8 cellular contexts compared by ENCODE assay signal in the genomic region with DNA sequence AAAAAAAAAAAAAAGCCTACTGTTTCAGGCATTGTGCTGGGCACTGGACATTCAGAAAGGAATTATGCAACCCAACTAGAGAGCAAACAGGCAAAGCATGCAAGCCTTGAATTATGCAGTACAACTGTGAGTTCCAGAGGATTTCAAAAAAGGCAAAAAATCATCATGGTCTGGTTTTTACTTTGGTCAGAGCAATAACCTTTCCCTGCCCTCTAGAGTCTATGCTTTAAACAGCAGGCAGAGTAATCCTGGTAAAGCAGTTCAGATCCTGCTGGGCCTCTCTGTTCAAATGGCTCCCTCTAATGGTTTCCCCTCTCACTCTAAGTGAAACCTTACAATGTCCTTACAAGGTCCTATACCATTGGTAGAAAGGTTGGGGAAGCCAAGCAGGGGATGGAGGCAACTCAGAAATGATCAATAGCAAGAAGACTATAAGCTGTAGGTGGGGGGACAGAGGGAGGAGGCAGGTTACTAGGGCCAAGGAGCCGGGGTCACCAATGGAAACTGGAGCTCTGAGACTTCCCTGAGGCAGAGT. TPM values are rescaled to one million over a fixed set of nuclear protein-coding genes. Genes with fewer than 3 reads are reported as not detected.
DNase-seq lines count a peak whose midpoint lies in the region; FAIRE-seq and TF ChIP-seq lines count a peak whose summit lies in the region.

No MANE protein-coding gene starts in this region.

- no peaks in the 10 kb centered on the region for H3K9me3 Mint-ChIP-seq in astrocyte (ENCODE audit: unreplicated experiment)

- TF ChIP-seq POLR2A in sigmoid colon (IDR thresholded peaks at IDR 0.05) = no peak

- POLR2A ChIA-PET in PC-9 (lab: Charles Lee; ENCODE audit: unreplicated experiment) = no interaction called here

- H3K36me3 Mint-ChIP-seq in astrocyte (ENCODE audit: low read depth, unreplicated experiment) = no peaks in the 10 kb centered on the region

- no peaks in the 10 kb centered on the region for H3K9me2 ChIP-seq in PC-9 (ENCODE audit: insufficient read depth)

- H4K20me1 ChIP-seq in PC-9 (ENCODE audit: insufficient read depth) (no peaks in the 10 kb centered on the region), astrocyte (ENCODE audit: insufficient read depth, low read length) (peaks cover 3% of the 10 kb centered on the region)

- no peak overlapping the region for H3K4me3 Mint-ChIP-seq in astrocyte (ENCODE audit: unreplicated experiment)

- H3K27me3 ChIP-seq in PC-9 (ENCODE audit: insufficient read depth, low read depth) (no peaks in the 10 kb centered on the region), astrocyte (ENCODE audit: insufficient read depth, low read length) (no peaks in the 10 kb centered on the region), right atrium auricular region (no peaks in the 10 kb centered on the region), sigmoid colon (no peaks in the 10 kb centered on the region)

- H3K27ac ChIP-seq in PC-9 (no peak overlapping the region), astrocyte (ENCODE audit: low read depth, low read length) (no peak overlapping the region), right atrium auricular region (no peak overlapping the region), sigmoid colon (peak overlapping the region in 3 of 4 donors; percentile 52 to 71 (median 63))

- 10 to 28% methylated on average over 1 of the region's 1 CpG for WGBS in sigmoid colon, 2 donors

- FAIRE-seq in astrocyte (lab: Jason Lieb, UNC) = no peak

- H3K36me3 ChIP-seq in PC-9 (ENCODE audit: low read depth) (no peaks in the 10 kb centered on the region), astrocyte (ENCODE audit: insufficient read depth, low read length) (no peaks in the 10 kb centered on the region), right atrium auricular region (no peaks in the 10 kb centered on the region), sigmoid colon (no peaks in the 10 kb centered on the region)

- no peaks in the 10 kb centered on the region for H3K9me3 ChIP-seq in PC-9 (ENCODE audit: insufficient read depth, low read depth)
- no peaks in the 10 kb centered on the region for H3K9me3 ChIP-seq in astrocyte (ENCODE audit: insufficient read depth, low read depth, low read length)
- H3K9me3 ChIP-seq in right atrium auricular region = no peaks in the 10 kb centered on the region
- H3K9me3 ChIP-seq in sigmoid colon = no peaks in the 10 kb centered on the region

- DNase-seq in activated gamma-delta T cell treated with Interleukin-2 at 50 U/mL for 16 hours (peak; percentile 21), activated gamma-delta T cell (lab: John Stamatoyannopoulos, UW) (no peak), LHCN-M2 (ENCODE audit: low read depth) (peak; percentile 91), PC-9 (peak; percentile 46 to 79), astrocyte (ENCODE audit: low read depth) (peak; percentile 78), right atrium auricular region (ENCODE audit: low spot score) (no peak), sigmoid colon (peak; percentile 73)
- DNase-seq in activated CD4-positive, CD25-positive, alpha-beta regulatory T cell (lab: John Stamatoyannopoulos, UW) = no peak

- TF ChIP-seq CTCF in PC-9 (conservative IDR thresholded peaks at IDR 0.05) (peak; percentile 83), astrocyte (IDR thresholded peaks at IDR 0.05; ENCODE audit: insufficient read depth, low read depth, low read length) (peak; percentile 99), right atrium auricular region (IDR thresholded peaks at IDR 0.05) (peak; percentile 83 to 91), sigmoid colon (IDR thresholded peaks at IDR 0.05) (peak; percentile 89 to 98 (median 92))

- H3K27ac Mint-ChIP-seq in astrocyte (ENCODE audit: unreplicated experiment) = no peak overlapping the region

- H3K4me1 ChIP-seq in PC-9 (replicated peaks; ENCODE audit: insufficient read depth) (peaks cover 20% of the 10 kb centered on the region), astrocyte (ENCODE audit: insufficient read depth, low read length) (peaks cover 20% of the 10 kb centered on the region), right atrium auricular region (peaks cover 0 to 35% of the 10 kb centered on the region in 2 donors), sigmoid colon (peaks cover 0 to 46% (median 40%) of the 10 kb centered on the region in 4 donors)

- intact Hi-C loops in PC-9 (cut with micrococcal nuclease; ENCODE audit: unreplicated experiment) = loop anchor here (1.0 to 10.0 kb wide), 2 partner anchors 37 to 190 kb away; no protein-coding TSS in a partner anchor
- intact Hi-C loops in sigmoid colon (cut with DNase I) = loop anchor here (1.0 to 5.0 kb wide), 2 partner anchors 40 to 217 kb away; a partner anchor contains a TSS

- BruUV-seq in PC-9 (replicated peaks; lab: Mats Ljungman, UMichigan) = no TSS peak

- H3K9ac ChIP-seq in astrocyte (ENCODE audit: low read length) = no peak overlapping the region

- H3F3A ChIP-seq in PC-9 (ENCODE audit: insufficient read depth, low read depth) = peaks cover 18% of the 10 kb centered on the region; the same call in 1 of the 2 replicates

- peaks cover 13% of the 10 kb centered on the region for H3K27me3 Mint-ChIP-seq in astrocyte (ENCODE audit: low read depth, unreplicated experiment)

- peaks cover 4% of the 10 kb centered on the region for H3K79me2 ChIP-seq in PC-9 (ENCODE audit: low read depth)
- H3K79me2 ChIP-seq in astrocyte (ENCODE audit: insufficient read depth, low read length) = peaks cover 4% of the 10 kb centered on the region

- peaks cover 36% of the 10 kb centered on the region for H3K4me1 Mint-ChIP-seq in astrocyte (ENCODE audit: low read depth, unreplicated experiment)

- no peak for TF ChIP-seq EP300 in sigmoid colon (IDR thresholded peaks at IDR 0.05)

- CTCF ChIA-PET in PC-9 (lab: Charles Lee) = interaction anchor here (0.6 to 1.2 kb wide), 4 partner anchors 31 to 75 kb away, joined by 3 to 8 read pairs (median 4); a partner anchor contains a TSS

- H3K4me2 ChIP-seq in PC-9 (no peak overlapping the region), astrocyte (ENCODE audit: low read length) (no peak overlapping the region)

- H3K4me3 ChIP-seq in PC-9 (no peak overlapping the region), astrocyte (ENCODE audit: insufficient read depth, low read depth, low read length) (no peak overlapping the region), right atrium auricular region (no peak overlapping the region), sigmoid colon (no peak overlapping the region)

- H2AFZ ChIP-seq in PC-9 = no peak overlapping the region
- H2AFZ ChIP-seq in astrocyte (ENCODE audit: low read depth, low read length) = no peak overlapping the region

RNA-seq across cellular contexts. Expression of a gene that starts 4.6 kb away (rescaled TPM):
- 25.9 and 42.4 TPM in 2 replicates for total RNA-seq in LHCN-M2 (2014; rRNA removed)
- 173 TPM for polyA plus RNA-seq in LHCN-M2 (2012)
- 187 and 202 TPM in 2 replicates for total RNA-seq in PC-9 (2021)
- total RNA-seq in astrocyte = 153 and 156 TPM in 2 replicates
- total RNA-seq in right atrium auricular region = 10 to 100 TPM; 25.7 to 31.7 TPM
- 10 to 100 TPM; 58.1 to 85.9 (median 71.3) TPM for total RNA-seq in sigmoid colon
- polyA plus RNA-seq in sigmoid colon = 100 to 1,000 TPM in 1 of 3 donors, 10 to 100 TPM in 2; 55.9 to 147 (median 58.7) TPM

RNA-seq across cellular contexts. Expression of a gene that starts 9.3 kb away (rescaled TPM):
- total RNA-seq in LHCN-M2 (2014; rRNA removed) (not detected in 2 replicates), PC-9 (2021) (2.8 and 6.4 TPM in 2 replicates), astrocyte (1.2 and 2.6 TPM in 2 replicates), right atrium auricular region (10 to 100 TPM; 10.5 to 14.9 TPM), sigmoid colon (10 to 100 TPM; 15.8 to 60.8 (median 40.5) TPM)
- 0.12 TPM for polyA plus RNA-seq in LHCN-M2 (2012)
- polyA plus RNA-seq in sigmoid colon = 10 to 100 TPM; 24.0 to 52.9 (median 30.3) TPM

RNA-seq across cellular contexts. Expression of a gene that starts 44.0 kb away (rescaled TPM):
- total RNA-seq in LHCN-M2 (2014; rRNA removed) (not detected in 2 replicates), PC-9 (2021) (not detected in 2 replicates), astrocyte (not detected in 2 replicates), right atrium auricular region (not detected), sigmoid colon (not detected)
- polyA plus RNA-seq in LHCN-M2 (2012) = not detected
- under 1 TPM in 1 of 3 donors, not detected in 2; 0.07 TPM for polyA plus RNA-seq in sigmoid colon

RNA-seq across cellular contexts. Expression of a gene that starts 51.7 kb away (rescaled TPM):
- total RNA-seq in LHCN-M2 (2014; rRNA removed) = not detected in 2 replicates
- polyA plus RNA-seq in LHCN-M2 (2012) = 0.01 TPM
- not detected in 2 replicates for total RNA-seq in PC-9 (2021)
- 0.07 TPM in 1 of 2 replicates, not detected in the other for total RNA-seq in astrocyte
- not detected for total RNA-seq in right atrium auricular region
- not detected for total RNA-seq in sigmoid colon
- polyA plus RNA-seq in sigmoid colon = under 1 TPM in 1 of 3 donors, not detected in 2; 0.06 TPM

Comparison
In these comparisons a context has a peak if more than half of its experiments do, and no peak if none do; other contexts are left out.
1. DNase-seq: peak in activated gamma-delta T cell treated with Interleukin-2 at 50 U/mL for 16 hours (single experiment), LHCN-M2 (single experiment), PC-9 (2 of 2), astrocyte (single experiment) and sigmoid colon (single experiment); none in activated gamma-delta T cell (single experiment), right atrium auricular region (single experiment) and activated CD4-positive, CD25-positive, alpha-beta regulatory T cell (0 of 4).
2. H3K27ac ChIP-seq: peak in sigmoid colon (3 of 4); none in PC-9 (single experiment), astrocyte (single experiment) and right atrium auricular region (0 of 2).
3. Peak in every context shown above with its lines, with median percentiles within 50 percentile points of each other: CTCF ChIP-seq.